ENCODE assay signal across 27 cellular contexts in genomic region chr9:133494636-133495326, GRCh38. TPM values are rescaled to one million over a fixed set of nuclear protein-coding genes. Genes with fewer than 3 reads are reported as not detected.
"Had no signal": no experiment of that assay in that cellular context is flagged by ENCODE, and none has a peak within 500 bp of the region (broad histone marks: within the 10 kb centered on the region; RNA-seq: fewer than 3 reads in every experiment).

No MANE protein-coding gene starts in this region.

- H3K4me3 Mint-ChIP-seq: activated CD4-positive, alpha-beta memory T cell treated with anti-CD3 and anti-CD28 coated beads for 36 hours; activated naive CD4-positive, alpha-beta T cell treated with anti-CD3 and anti-CD28 coated beads, Interleukin-2, amount 10 ng/mL, durations not matched to agents 7 days and 5 days; activated naive CD8-positive, alpha-beta T cell treated with anti-CD3 and anti-CD28 coated beads for 36 hours; activated T-cell treated with anti-CD3 and anti-CD28 coated beads, Interleukin-2, amount 50 U/mL, for 72 hours; T-helper 1 cell treated with Interleukin-12 subunit alpha and Interleukin-12 subunit beta and Interleukin-4 antibody, amounts not matched to agents 30 μg/mL and 1 μg/mL, for 36 hours; WTC11 had no signal

- H3K36me3 ChIP-seq: brain microvascular endothelial cell, cardiac muscle cell, Peyer's patch had no signal

- H3K27ac Mint-ChIP-seq: activated CD4-positive, alpha-beta memory T cell treated with anti-CD3 and anti-CD28 coated beads for 36 hours; activated naive CD4-positive, alpha-beta T cell treated with anti-CD3 and anti-CD28 coated beads, Interleukin-2, amount 10 ng/mL, durations not matched to agents 7 days and 5 days; activated naive CD8-positive, alpha-beta T cell treated with anti-CD3 and anti-CD28 coated beads for 36 hours; activated T-cell treated with anti-CD3 and anti-CD28 coated beads, Interleukin-2, amount 50 U/mL, for 72 hours; activated T-helper 2 cell treated with anti-CD3 and anti-CD28 coated beads, Interferon-gamma antibody, Interleukin-2, Interleukin-4, amounts not matched to agents 10 μg/mL and 5 μg/mL and 100 μg/mL, durations not matched to agents 14 hours and 24 hours and 36 hours; T-helper 1 cell treated with Interleukin-12 subunit alpha and Interleukin-12 subunit beta and Interleukin-4 antibody, amounts not matched to agents 30 μg/mL and 1 μg/mL, for 36 hours; WTC11 had no signal

- H3K9me3 Mint-ChIP-seq: activated CD4-positive, alpha-beta memory T cell treated with anti-CD3 and anti-CD28 coated beads for 36 hours; activated naive CD8-positive, alpha-beta T cell treated with anti-CD3 and anti-CD28 coated beads for 36 hours; activated T-cell treated with anti-CD3 and anti-CD28 coated beads, Interleukin-2, amount 50 U/mL, for 72 hours; activated T-helper 2 cell treated with anti-CD3 and anti-CD28 coated beads, Interferon-gamma antibody, Interleukin-2, Interleukin-4, amounts not matched to agents 10 μg/mL and 5 μg/mL and 100 μg/mL, durations not matched to agents 14 hours and 24 hours and 36 hours; T-helper 1 cell treated with Interleukin-12 subunit alpha and Interleukin-12 subunit beta and Interleukin-4 antibody, amounts not matched to agents 30 μg/mL and 1 μg/mL, for 36 hours had no signal

- H3K9me3 ChIP-seq: Peyer's patch had no signal

- H3K36me3 Mint-ChIP-seq: activated CD4-positive, alpha-beta memory T cell treated with anti-CD3 and anti-CD28 coated beads for 36 hours; activated naive CD4-positive, alpha-beta T cell treated with anti-CD3 and anti-CD28 coated beads, Interleukin-2, amount 10 ng/mL, durations not matched to agents 7 days and 5 days; activated naive CD8-positive, alpha-beta T cell treated with anti-CD3 and anti-CD28 coated beads for 36 hours; WTC11 had no signal

- H3K27me3 ChIP-seq: cardiac muscle cell had no signal

- H3K27me3 Mint-ChIP-seq: activated naive CD8-positive, alpha-beta T cell treated with anti-CD3 and anti-CD28 coated beads for 36 hours had no signal

- H3K4me1 Mint-ChIP-seq: activated naive CD4-positive, alpha-beta T cell treated with anti-CD3 and anti-CD28 coated beads, Interleukin-2, amount 10 ng/mL, durations not matched to agents 7 days and 5 days; activated naive CD8-positive, alpha-beta T cell treated with anti-CD3 and anti-CD28 coated beads for 36 hours; WTC11 had no signal

- H3K27ac ChIP-seq: brain microvascular endothelial cell, cardiac muscle cell, Peyer's patch had no signal

- DNase-seq: activated CD4-positive, alpha-beta memory T cell treated with anti-CD3 and anti-CD28 coated beads for 36 hours; activated CD4-positive, alpha-beta T cell treated with anti-CD3 and anti-CD28 coated beads for 48 hours; activated CD4-positive, CD25-positive, alpha-beta regulatory T cell treated with anti-CD3 and anti-CD28 coated beads, Interleukin-2, amount 50 U/mL, for 72 hours; activated CD8-positive, alpha-beta memory T cell treated with anti-CD3 and anti-CD28 coated beads for 24 hours; activated gamma-delta T cell treated with Interleukin-2 at 50 U/mL for 16 hours; activated naive CD4-positive, alpha-beta T cell treated with anti-CD3 and anti-CD28 coated beads, Interleukin-2, amount 10 ng/mL, durations not matched to agents 7 days and 5 days; activated naive CD8-positive, alpha-beta T cell treated with anti-CD3 and anti-CD28 coated beads for 36 hours; activated T-cell treated with anti-CD3 and anti-CD28 coated beads, Interleukin-2, amount 50 U/mL, for 72 hours; brain microvascular endothelial cell; Karpas-422; MM.1S; NCI-H1105; NCI-H1436 treated with DMSO at 0.1 percent for 48 hours; NCI-H187; NCI-H2081; NCI-H446; NCI-H524; Peyer's patch; SHP77 treated with DMSO at 0.1 percent for 48 hours; T-helper 9 cell had no signal

- ATAC-seq: activated T-cell treated with anti-CD3 and anti-CD28 coated beads, Interleukin-2, amount 50 U/mL, for 72 hours; K562; WTC11 had no signal

- H3K4me3 ChIP-seq: cardiac muscle cell, K562, Peyer's patch had no signal

RNA-seq across cellular contexts. Expression of gene MYMK, which starts 30.0 kb away (rescaled TPM):
- total RNA-seq: activated CD4-positive, alpha-beta memory T cell treated with anti-CD3 and anti-CD28 coated beads for 36 hours; activated naive CD8-positive, alpha-beta T cell treated with anti-CD3 and anti-CD28 coated beads for 36 hours; activated T-cell treated with anti-CD3 and anti-CD28 coated beads, Interleukin-2, amount 50 U/mL, for 72 hours; activated T-helper 2 cell treated with anti-CD3 and anti-CD28 coated beads, Interferon-gamma antibody, Interleukin-2, Interleukin-4, amounts not matched to agents 10 μg/mL and 5 μg/mL and 100 μg/mL, durations not matched to agents 14 hours and 24 hours and 36 hours; cardiac muscle cell; K562; Peyer's patch; SK-MEL-5; WTC11 had no signal
- polyA plus RNA-seq: adipose tissue, cardiac muscle cell, K562 had no signal

RNA-seq across cellular contexts. Expression of gene ADAMTSL2, which starts 39.7 kb away (rescaled TPM):
- total RNA-seq: activated T-helper 2 cell treated with anti-CD3 and anti-CD28 coated beads, Interferon-gamma antibody, Interleukin-2, Interleukin-4, amounts not matched to agents 10 μg/mL and 5 μg/mL and 100 μg/mL, durations not matched to agents 14 hours and 24 hours and 36 hours had no signal
- polyA plus RNA-seq: K562 had no signal
